In genomic region chr7:151592330-151592729, GRCh38 we compare ENCODE assay signal across 1 cellular context.
TF ChIP-seq lines count a peak whose summit lies in the region.

No MANE protein-coding gene starts in this region.

TF ChIP-seq in SK-N-SH treated with all-trans-retinoic acid at 6 μM for 48 hours, 23 proteins besides CTCF, POLR2A, EP300 and RAD21 (continued from another document):
- TF ChIP-seq PATZ1 (CRISPR knock-in tag; IDR thresholded peaks at IDR 0.05; ENCODE audit: borderline replicate concordance) = no peak
- no peak for TF ChIP-seq CSRNP3 (CRISPR knock-in tag; IDR thresholded peaks at IDR 0.05)
- no peak for TF ChIP-seq PPARA (CRISPR knock-in tag; IDR thresholded peaks at IDR 0.05; ENCODE audit: borderline replicate concordance)
- TF ChIP-seq ZC3H10 (CRISPR knock-in tag; IDR thresholded peaks at IDR 0.05) = no peak
- TF ChIP-seq TSHZ2 (CRISPR knock-in tag; IDR thresholded peaks at IDR 0.05) = no peak
- TF ChIP-seq POU6F1 (CRISPR knock-in tag; IDR thresholded peaks at IDR 0.05; ENCODE audit: borderline replicate concordance, low read depth) = no peak
- TF ChIP-seq GLIS3 (CRISPR knock-in tag; IDR thresholded peaks at IDR 0.05) = no peak
- TF ChIP-seq ESRRG (CRISPR knock-in tag; IDR thresholded peaks at IDR 0.05) = no peak
- no peak for TF ChIP-seq CREB5 (CRISPR knock-in tag; IDR thresholded peaks at IDR 0.05; ENCODE audit: low read depth)
- TF ChIP-seq TCF4 (CRISPR knock-in tag; IDR thresholded peaks at IDR 0.05; ENCODE audit: borderline replicate concordance) = no peak
- no peak for TF ChIP-seq ARNTL (CRISPR knock-in tag; IDR thresholded peaks at IDR 0.05; ENCODE audit: borderline replicate concordance, low read depth)
- no peak for TF ChIP-seq ZFP3 (CRISPR knock-in tag; IDR thresholded peaks at IDR 0.05)
